In genomic region chr16:72664480-72665408, GRCh38 we compare ENCODE assay signal across 8 cellular contexts.
DNase-seq lines count a peak whose midpoint lies in the region; ATAC-seq and TF ChIP-seq lines count a peak whose summit lies in the region.

No MANE protein-coding gene starts in this region.

- peak; percentile 100 for ATAC-seq in GM18498 (IDR thresholded peaks at IDR 0.05; ENCODE audit: unreplicated experiment)
- peak; percentile 100 for ATAC-seq in HG02885 (IDR thresholded peaks at IDR 0.05; ENCODE audit: poor library complexity, unreplicated experiment)
- ATAC-seq in psoas muscle = peak; percentile 100

- no peaks in the 10 kb centered on the region for H3K27me3 ChIP-seq in right atrium auricular region
- H3K27me3 ChIP-seq in psoas muscle (ENCODE audit: insufficient read depth in 3 of 3, low read length in 2 of 3) = peaks cover 0 to 4% (median 0%) of the 10 kb centered on the region in 3 donors
- H3K27me3 ChIP-seq in uterus = no peaks in the 10 kb centered on the region

- 0% methylated on average over 60 to 61 of the region's 61 CpGs for WGBS in psoas muscle, 3 donors

- TF ChIP-seq CTCF in right atrium auricular region (IDR thresholded peaks at IDR 0.05) (peak in 1 of 2 donors; percentile 17), psoas muscle (IDR thresholded peaks at IDR 0.05) (no peak), uterus (IDR thresholded peaks at IDR 0.05) (peak in 2 of 4 experiments; percentile 17 to 26)

- peaks cover 1% of the 10 kb centered on the region for H3K36me3 Mint-ChIP-seq in T-helper 1 cell treated with Interleukin-12 subunit alpha and Interleukin-12 subunit beta and Interleukin-4 antibody, amounts not matched to agents 30 μg/mL and 1 μg/mL, for 36 hours (ENCODE audit: low read depth)

- H3K36me3 ChIP-seq in right atrium auricular region (no peaks in the 10 kb centered on the region), psoas muscle (ENCODE audit: insufficient read depth in 1 of 2, low read depth in 1 of 2) (no peaks in the 10 kb centered on the region), uterus (no peaks in the 10 kb centered on the region)

- TF ChIP-seq POLR2A in uterus (IDR thresholded peaks at IDR 0.05) = peak in 1 of 2 donors; percentile 33

- H3K9me3 ChIP-seq in right atrium auricular region (no peaks in the 10 kb centered on the region), psoas muscle (no peaks in the 10 kb centered on the region), uterus (no peaks in the 10 kb centered on the region)

- H3K4me3 Mint-ChIP-seq in T-helper 1 cell treated with Interleukin-12 subunit alpha and Interleukin-12 subunit beta and Interleukin-4 antibody, amounts not matched to agents 30 μg/mL and 1 μg/mL, for 36 hours = peak overlapping the region; percentile 100

- intact Hi-C loops in psoas muscle (cut with DNase I) (loop anchor here in 1 of 2 donors (10.0 kb wide), 1 partner anchor 120 kb away; no protein-coding TSS in a partner anchor), uterus (cut with DNase I; ENCODE audit: low total_unique reads) (no loop called here)

- peak overlapping the region; percentile 60 to 83 for H3K4me3 ChIP-seq in right atrium auricular region
- peak overlapping the region; percentile 93 for H3K4me3 ChIP-seq in psoas muscle
- H3K4me3 ChIP-seq in uterus = peak overlapping the region; percentile 48 to 88

- peak overlapping the region; percentile 99 for H3K27ac Mint-ChIP-seq in T-helper 1 cell treated with Interleukin-12 subunit alpha and Interleukin-12 subunit beta and Interleukin-4 antibody, amounts not matched to agents 30 μg/mL and 1 μg/mL, for 36 hours

- H3K9me3 Mint-ChIP-seq in T-helper 1 cell treated with Interleukin-12 subunit alpha and Interleukin-12 subunit beta and Interleukin-4 antibody, amounts not matched to agents 30 μg/mL and 1 μg/mL, for 36 hours = peaks cover 4% of the 10 kb centered on the region

- peaks cover 11% of the 10 kb centered on the region for H3K4me1 Mint-ChIP-seq in T-helper 1 cell treated with Interleukin-12 subunit alpha and Interleukin-12 subunit beta and Interleukin-4 antibody, amounts not matched to agents 30 μg/mL and 1 μg/mL, for 36 hours (ENCODE audit: low read depth)

- peaks cover 0 to 16% of the 10 kb centered on the region in 2 donors for H3K4me1 ChIP-seq in right atrium auricular region
- H3K4me1 ChIP-seq in psoas muscle = peaks cover 3% of the 10 kb centered on the region
- H3K4me1 ChIP-seq in uterus = no peaks in the 10 kb centered on the region

- DNase-seq in NCI-H1694 (lab: John Stamatoyannopoulos, UW) (peak; percentile 96), anterior cingulate cortex (lab: John Stamatoyannopoulos, UW) (peak; percentile 19 to 97 (median 88)), right atrium auricular region (ENCODE audit: low spot score) (peak; percentile 96), psoas muscle (peak; percentile 93 to 96), uterus (peak; percentile 96 to 99)

- no peaks in the 10 kb centered on the region for H3K27me3 Mint-ChIP-seq in T-helper 1 cell treated with Interleukin-12 subunit alpha and Interleukin-12 subunit beta and Interleukin-4 antibody, amounts not matched to agents 30 μg/mL and 1 μg/mL, for 36 hours (ENCODE audit: low read depth)

- H3K27ac ChIP-seq in right atrium auricular region (peak overlapping the region in 1 of 2 donors; percentile 61), psoas muscle (peak overlapping the region; percentile 37), uterus (peak overlapping the region; percentile 54 to 77)
